16 cellular contexts compared by ENCODE assay signal in the genomic region with DNA sequence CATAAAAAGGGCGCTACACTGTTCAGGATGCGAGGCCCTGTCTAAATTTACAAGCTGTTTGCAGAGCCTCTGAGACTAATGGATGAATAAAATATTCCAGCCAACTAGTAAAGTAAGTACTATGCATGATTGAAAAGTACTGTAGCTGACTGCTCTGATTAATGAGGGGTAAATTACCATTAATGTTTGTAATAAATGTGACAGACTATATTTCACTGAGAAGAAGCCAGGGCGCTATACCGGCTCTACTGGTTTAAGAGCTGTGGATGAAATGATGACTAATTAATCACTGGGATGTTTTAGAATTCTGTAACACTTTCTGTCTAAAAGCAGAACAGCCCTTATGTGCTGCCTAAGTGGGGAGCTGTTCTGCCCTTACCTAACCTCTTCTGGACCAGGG. TPM values are rescaled to one million over a fixed set of nuclear protein-coding genes. Genes with fewer than 3 reads are reported as not detected.
"Had no signal": no experiment of that assay in that cellular context is flagged by ENCODE, and none has a peak within 500 bp of the region (broad histone marks: within the 10 kb centered on the region; RNA-seq: fewer than 3 reads in every experiment).

No MANE protein-coding gene starts in this region.

- H3K9me3 ChIP-seq: lower lobe of right lung, testis had no signal

- H3K36me3 ChIP-seq: brain microvascular endothelial cell, lower lobe of right lung, neural progenitor cell had no signal

- H3K4me3 ChIP-seq: lower lobe of right lung, neural progenitor cell, testis had no signal

- H3K4me1 ChIP-seq: lower lobe of right lung, neural progenitor cell, testis had no signal

- H3K27ac ChIP-seq: brain microvascular endothelial cell, lower lobe of right lung, neural progenitor cell, testis had no signal

- DNase-seq: activated CD4-positive, alpha-beta T cell treated with anti-CD3 and anti-CD28 coated beads, Interleukin-2, amount 50 U/mL, for 1 hour; activated CD8-positive, alpha-beta memory T cell treated with anti-CD3 and anti-CD28 coated beads for 24 hours; activated naive CD8-positive, alpha-beta T cell treated with anti-CD3 and anti-CD28 coated beads, Interleukin-2, amount 10 ng/mL, durations not matched to agents 7 days and 5 days; brain microvascular endothelial cell; cortex of kidney; effector CD4-positive, alpha-beta T cell; head of caudate nucleus; immature natural killer cell; left cardiac atrium; lower lobe of right lung; stimulated activated naive CD8-positive, alpha-beta T cell treated with anti-CD3 and anti-CD28 coated beads, Interleukin-15, amount 100 ng/mL, for 72 hours; testis had no signal

- H3K27me3 ChIP-seq: brain microvascular endothelial cell, neural progenitor cell, testis had no signal

RNA-seq across cellular contexts. Expression of a gene that starts 54.3 kb away (rescaled TPM):
- total RNA-seq: frontal cortex, lower lobe of right lung, myocyte, pulmonary artery endothelial cell had no signal
